In genomic region chr2:128305555-128306080, GRCh38 we compare ENCODE assay signal across 1 cellular context.
TF ChIP-seq lines count a peak whose summit lies in the region.

No MANE protein-coding gene starts in this region.

TF ChIP-seq in HepG2, 621 proteins besides CTCF, POLR2A, EP300 and RAD21 (continued from another document):
- TF ChIP-seq, protein P1, sequence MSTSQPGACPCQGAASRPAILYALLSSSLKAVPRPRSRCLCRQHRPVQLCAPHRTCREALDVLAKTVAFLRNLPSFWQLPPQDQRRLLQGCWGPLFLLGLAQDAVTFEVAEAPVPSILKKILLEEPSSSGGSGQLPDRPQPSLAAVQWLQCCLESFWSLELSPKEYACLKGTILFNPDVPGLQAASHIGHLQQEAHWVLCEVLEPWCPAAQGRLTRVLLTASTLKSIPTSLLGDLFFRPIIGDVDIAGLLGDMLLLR (CRISPR knock-in tag; IDR thresholded peaks at IDR 0.05), result no peak
- TF ChIP-seq ZNF780A (CRISPR knock-in tag; IDR thresholded peaks at IDR 0.05) (no peak), ZNF337 (CRISPR knock-in tag; IDR thresholded peaks at IDR 0.05; ENCODE audit: borderline replicate concordance, low read depth) (no peak), ZBTB7A (CRISPR knock-in tag; IDR thresholded peaks at IDR 0.05) (no peak), IRX3 (CRISPR knock-in tag; IDR thresholded peaks at IDR 0.05; ENCODE audit: borderline replicate concordance, low read depth) (no peak), SUZ12 (IDR thresholded peaks at IDR 0.05; ENCODE audit: low read depth, low read length) (no peak), CBX1 (IDR thresholded peaks at IDR 0.05; ENCODE audit: low read depth) (no peak), ZNF570 (CRISPR knock-in tag; IDR thresholded peaks at IDR 0.05; ENCODE audit: borderline replicate concordance) (no peak), PRPF4 (IDR thresholded peaks at IDR 0.05; ENCODE audit: low read depth, low read length, poor library complexity, severe bottlenecking) (no peak), PBX3 (CRISPR knock-in tag; IDR thresholded peaks at IDR 0.05; ENCODE audit: borderline replicate concordance) (no peak), ZNF296 (CRISPR knock-in tag; conservative IDR thresholded peaks at IDR 0.05) (no peak), ARID2 (CRISPR knock-in tag; IDR thresholded peaks at IDR 0.05; ENCODE audit: borderline replicate concordance) (no peak), PAWR (CRISPR knock-in tag; IDR thresholded peaks at IDR 0.05; ENCODE audit: borderline replicate concordance) (no peak), PHF21A (CRISPR knock-in tag; IDR thresholded peaks at IDR 0.05) (no peak), ZNF33A (CRISPR knock-in tag; IDR thresholded peaks at IDR 0.05; ENCODE audit: borderline replicate concordance) (no peak), CEBPB (IDR thresholded peaks at IDR 0.05; ENCODE audit: borderline replicate concordance, low read depth, low read length) (no peak), MEIS1 (CRISPR knock-in tag; IDR thresholded peaks at IDR 0.05; ENCODE audit: borderline replicate concordance) (0 out of 2 replicates have a peak, but pooled peaks have one; percentile 7), ZNF329 (CRISPR knock-in tag; IDR thresholded peaks at IDR 0.05; ENCODE audit: low read depth) (no peak), POLR2AphosphoS5 (IDR thresholded peaks at IDR 0.05; ENCODE audit: low read depth, low read length) (no peak), MLLT10 (CRISPR knock-in tag; IDR thresholded peaks at IDR 0.05) (no peak), ZNF33B (CRISPR knock-in tag; IDR thresholded peaks at IDR 0.05) (no peak), ZNF768 (CRISPR knock-in tag; IDR thresholded peaks at IDR 0.05) (no peak), HHEX (CRISPR knock-in tag; IDR thresholded peaks at IDR 0.05) (no peak)
- TF ChIP-seq, protein P2, sequence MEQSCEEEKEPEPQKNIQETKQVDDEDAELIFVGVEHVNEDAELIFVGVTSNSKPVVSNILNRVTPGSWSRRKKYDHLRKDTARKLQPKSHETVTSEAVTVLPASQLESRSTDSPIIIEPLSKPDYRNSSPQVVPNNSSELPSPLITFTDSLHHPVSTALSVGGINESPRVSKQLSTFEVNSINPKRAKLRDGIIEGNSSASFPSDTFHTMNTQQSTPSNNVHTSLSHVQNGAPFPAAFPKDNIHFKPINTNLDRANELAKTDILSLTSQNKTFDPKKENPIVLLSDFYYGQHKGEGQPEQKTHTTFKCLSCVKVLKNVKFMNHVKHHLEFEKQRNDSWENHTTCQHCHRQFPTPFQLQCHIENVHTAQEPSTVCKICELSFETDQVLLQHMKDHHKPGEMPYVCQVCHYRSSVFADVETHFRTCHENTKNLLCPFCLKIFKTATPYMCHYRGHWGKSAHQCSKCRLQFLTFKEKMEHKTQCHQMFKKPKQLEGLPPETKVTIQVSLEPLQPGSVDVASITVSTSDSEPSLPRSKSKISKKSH (CRISPR knock-in tag; IDR thresholded peaks at IDR 0.05; ENCODE audit: borderline replicate concordance), result no peak
- TF ChIP-seq, protein P3, sequence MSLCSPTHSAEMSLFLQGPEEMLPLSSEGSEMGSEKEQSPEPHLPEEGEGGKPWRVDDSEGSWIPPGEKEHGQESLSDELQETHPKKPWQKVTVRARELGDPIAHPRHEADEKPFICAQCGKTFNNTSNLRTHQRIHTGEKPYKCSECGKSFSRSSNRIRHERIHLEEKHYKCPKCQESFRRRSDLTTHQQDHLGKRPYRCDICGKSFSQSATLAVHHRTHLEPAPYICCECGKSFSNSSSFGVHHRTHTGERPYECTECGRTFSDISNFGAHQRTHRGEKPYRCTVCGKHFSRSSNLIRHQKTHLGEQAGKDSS (CRISPR knock-in tag; IDR thresholded peaks at IDR 0.05; ENCODE audit: borderline replicate concordance, low read depth), result no peak
